10 cellular contexts compared by ENCODE assay signal in genomic region chr1:58857673-58858343, GRCh38.
DNase-seq lines count a peak whose midpoint lies in the region; ATAC-seq and TF ChIP-seq lines count a peak whose summit lies in the region.
"Had no signal": no experiment of that assay in that cellular context is flagged by ENCODE, and none has a peak within 500 bp of the region (broad histone marks: within the 10 kb centered on the region; RNA-seq: fewer than 3 reads in every experiment).

No MANE protein-coding gene starts in this region.

- H3K27ac ChIP-seq in mammary epithelial cell (ENCODE audit: insufficient read depth, low read depth, low read length) = no peak overlapping the region
- peak overlapping the region; percentile 77 for H3K27ac ChIP-seq in thymus (ENCODE audit: low read depth)
- H3K27ac ChIP-seq: BLaER1 had no signal

- DNase-seq in mammary epithelial cell (no peak), MCF 10A (ENCODE audit: unreplicated experiment) (no peak), NCI-H1694 treated with DMSO at 0.1 percent for 48 hours (lab: John Stamatoyannopoulos, UW) (no peak), glomerular visceral epithelial cell (ENCODE audit: extremely low spot score) (no peak), 8988T (no peak)
- peak; percentile 23 for DNase-seq in activated CD4-positive, alpha-beta memory T cell treated with anti-CD3 and anti-CD28 coated beads, Interleukin-2, amount 10 ng/mL, durations not matched to agents 7 days and 5 days

- H3K36me3 ChIP-seq in mammary epithelial cell (ENCODE audit: insufficient read depth, low read length) = no peaks in the 10 kb centered on the region
- H3K36me3 ChIP-seq in thymus (ENCODE audit: control insufficient read depth, insufficient read depth) = no peaks in the 10 kb centered on the region
- H3K36me3 ChIP-seq: BLaER1 had no signal

- CTCF ChIA-PET in mammary epithelial cell (lab: Charles Lee; ENCODE audit: low non-redundant PET) = no interaction called here
- CTCF ChIA-PET in MCF 10A (lab: Yijun Ruan, JAX) = interaction anchor here (0.5 to 0.6 kb wide), 3 partner anchors 14 to 841 kb away, joined by 3 read pairs; no protein-coding TSS in a partner anchor
- CTCF ChIA-PET in activated CD4-positive, alpha-beta memory T cell treated with anti-CD3 and anti-CD28 coated beads, Interleukin-2, amount 10 ng/mL, durations not matched to agents 7 days and 5 days (lab: Charles Lee) = no interaction called here

- no peak overlapping the region for H3K4me2 ChIP-seq in mammary epithelial cell (ENCODE audit: insufficient read depth, low read depth, low read length)
- H3K4me2 ChIP-seq: BLaER1 had no signal

- WGBS in mammary epithelial cell (ENCODE audit: low coverage, missing lambda C conversion rate) = 100% methylated on average over 1 of the region's 1 CpG
- 87% methylated on average over 1 of the region's 1 CpG for WGBS in thymus

- ATAC-seq in HG02938 (IDR thresholded peaks at IDR 0.05; ENCODE audit: unreplicated experiment) = peak; percentile 87

- no peak overlapping the region for H3K27ac Mint-ChIP-seq in MCF 10A (ENCODE audit: low read depth, unreplicated experiment)
- peak overlapping the region; percentile 53 for H3K27ac Mint-ChIP-seq in activated CD4-positive, alpha-beta memory T cell treated with anti-CD3 and anti-CD28 coated beads, Interleukin-2, amount 10 ng/mL, durations not matched to agents 7 days and 5 days

- dilution Hi-C loops in mammary epithelial cell (cut with HindIII; ENCODE audit: low sequenced_read_pairs) = loop anchor here (5.0 kb wide), 1 partner anchor 36 kb away; no protein-coding TSS in a partner anchor

- H3K9me3 Mint-ChIP-seq in MCF 10A (ENCODE audit: unreplicated experiment) = no peaks in the 10 kb centered on the region
- H3K9me3 Mint-ChIP-seq in activated CD4-positive, alpha-beta memory T cell treated with anti-CD3 and anti-CD28 coated beads, Interleukin-2, amount 10 ng/mL, durations not matched to agents 7 days and 5 days = no peaks in the 10 kb centered on the region
- H3K9me3 Mint-ChIP-seq: mesothelial cell of epicardium had no signal

- H3K4me1 ChIP-seq in mammary epithelial cell (ENCODE audit: insufficient read depth, low read length) = peaks cover 16% of the 10 kb centered on the region
- peaks cover 6% of the 10 kb centered on the region for H3K4me1 ChIP-seq in thymus (ENCODE audit: control insufficient read depth, insufficient read depth, low read length)
- H3K4me1 ChIP-seq: BLaER1 had no signal

- no peaks in the 10 kb centered on the region for H3K27me3 Mint-ChIP-seq in MCF 10A (ENCODE audit: insufficient read depth, unreplicated experiment)
- H3K27me3 Mint-ChIP-seq in activated CD4-positive, alpha-beta memory T cell treated with anti-CD3 and anti-CD28 coated beads, Interleukin-2, amount 10 ng/mL, durations not matched to agents 7 days and 5 days = no peaks in the 10 kb centered on the region

- peak overlapping the region; percentile 55 for H2AFZ ChIP-seq in mammary epithelial cell (ENCODE audit: low read depth, low read length)

- in situ Hi-C loops in mammary epithelial cell (cut with MboI; ENCODE audit: low sequenced_read_pairs in 2 of 2) = no loop called here

- H3K4me3 ChIP-seq in mammary epithelial cell (replicated peaks in 1 of 3; ENCODE audit: insufficient read depth in 1 of 3, low read depth in 2 of 3, low read length in 3 of 3) (no peak overlapping the region), thymus (ENCODE audit: low read length) (no peak overlapping the region)
- H3K4me3 ChIP-seq: BLaER1 had no signal

- no peaks in the 10 kb centered on the region for H3K36me3 Mint-ChIP-seq in MCF 10A (ENCODE audit: insufficient read depth, unreplicated experiment)
- H3K36me3 Mint-ChIP-seq in activated CD4-positive, alpha-beta memory T cell treated with anti-CD3 and anti-CD28 coated beads, Interleukin-2, amount 10 ng/mL, durations not matched to agents 7 days and 5 days (ENCODE audit: low read depth) = no peaks in the 10 kb centered on the region
- H3K36me3 Mint-ChIP-seq: mesothelial cell of epicardium had no signal

- H3K4me3 Mint-ChIP-seq in MCF 10A (ENCODE audit: unreplicated experiment) = no peak overlapping the region
- H3K4me3 Mint-ChIP-seq in activated CD4-positive, alpha-beta memory T cell treated with anti-CD3 and anti-CD28 coated beads, Interleukin-2, amount 10 ng/mL, durations not matched to agents 7 days and 5 days = no peak overlapping the region
- H3K4me3 Mint-ChIP-seq: mesothelial cell of epicardium had no signal

- H3K79me2 ChIP-seq in mammary epithelial cell (ENCODE audit: insufficient read depth, low read length) = no peaks in the 10 kb centered on the region

- BruUV-seq in mammary epithelial cell (replicated peaks; lab: Mats Ljungman, UMichigan) (no TSS peak), MCF 10A (replicated peaks; lab: Mats Ljungman, UMichigan) (no TSS peak)

- no peaks in the 10 kb centered on the region for H3K9me3 ChIP-seq in mammary epithelial cell (replicated peaks; ENCODE audit: insufficient read depth, low read length)
- H3K9me3 ChIP-seq in thymus (ENCODE audit: control insufficient read depth) = no peaks in the 10 kb centered on the region
- H3K9me3 ChIP-seq: BLaER1 had no signal

- no peak overlapping the region for H3K9ac ChIP-seq in mammary epithelial cell (ENCODE audit: insufficient read depth, low read length)
- H3K9ac ChIP-seq: BLaER1 had no signal

- intact Hi-C loops in mammary epithelial cell (cut with micrococcal nuclease) = no loop called here
- intact Hi-C loops in MCF 10A (cut with micrococcal nuclease) = no loop called here

- H3K27me3 ChIP-seq in mammary epithelial cell (ENCODE audit: insufficient read depth, low read length) (no peaks in the 10 kb centered on the region), thymus (ENCODE audit: control insufficient read depth, insufficient read depth) (no peaks in the 10 kb centered on the region)
- H3K27me3 ChIP-seq: BLaER1 had no signal

- TF ChIP-seq CTCF in mammary epithelial cell (conservative IDR thresholded peaks at IDR 0.05 in 1 of 2, IDR thresholded peaks at IDR 0.05 in 1 of 2; ENCODE audit: extremely low read depth in 1 of 2, insufficient read depth in 1 of 2, low read depth in 1 of 2, low read length in 2 of 2) = no peak
- TF ChIP-seq CTCF in MCF 10A (IDR thresholded peaks at IDR 0.05; ENCODE audit: unreplicated experiment) = no peak

- POLR2A ChIA-PET in MCF 10A (lab: Yijun Ruan, JAX) = interaction anchor here (0.9 to 1.1 kb wide), 2 partner anchors 18 to 21 kb away, joined by 3 to 4 read pairs; no protein-coding TSS in a partner anchor
- POLR2A ChIA-PET in activated CD4-positive, alpha-beta memory T cell treated with anti-CD3 and anti-CD28 coated beads, Interleukin-2, amount 10 ng/mL, durations not matched to agents 7 days and 5 days (lab: Charles Lee) = interaction anchor here (0.6 to 1.6 kb wide), 7 partner anchors 27 to 422 kb away, joined by 3 to 8 read pairs (median 3); partner anchors contain the start of gene JUN

- peaks cover 7% of the 10 kb centered on the region for H3K4me1 Mint-ChIP-seq in MCF 10A (ENCODE audit: insufficient read depth, unreplicated experiment)
- H3K4me1 Mint-ChIP-seq in activated CD4-positive, alpha-beta memory T cell treated with anti-CD3 and anti-CD28 coated beads, Interleukin-2, amount 10 ng/mL, durations not matched to agents 7 days and 5 days = peaks cover 20% of the 10 kb centered on the region

- no peaks in the 10 kb centered on the region for H4K20me1 ChIP-seq in mammary epithelial cell (ENCODE audit: insufficient read depth, low read length)
- H4K20me1 ChIP-seq: BLaER1 had no signal
